27 cellular contexts compared by ENCODE assay signal in the genomic region with DNA sequence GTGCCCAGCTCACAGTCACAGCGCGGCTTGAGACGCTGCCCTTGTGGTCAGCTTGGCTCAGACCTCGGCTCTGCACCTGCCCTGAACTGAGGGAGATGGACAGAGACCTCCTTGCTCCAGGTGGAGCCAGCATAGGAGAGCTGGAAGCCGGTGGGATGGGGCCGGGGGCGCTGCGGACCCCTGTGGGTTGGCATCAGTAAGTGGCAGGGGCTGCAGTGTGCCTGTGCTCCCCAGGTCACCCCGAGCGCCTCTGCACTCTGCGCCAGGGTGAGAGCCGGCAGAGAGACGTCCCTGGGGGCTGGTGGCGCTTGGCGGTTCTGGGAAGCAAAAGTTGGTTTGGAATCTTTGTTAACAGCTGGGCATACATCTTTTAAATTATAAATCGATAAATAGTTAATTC.
DNase-seq lines count a peak whose midpoint lies in the region; ATAC-seq and TF ChIP-seq lines count a peak whose summit lies in the region.
"Had no signal": no experiment of that assay in that cellular context is flagged by ENCODE, and none has a peak within 500 bp of the region (broad histone marks: within the 10 kb centered on the region; RNA-seq: fewer than 3 reads in every experiment).

No MANE protein-coding gene starts in this region.

- no peak overlapping the region for H4K91ac ChIP-seq in neuronal stem cell (ENCODE audit: low read depth, low read length, poor library complexity)

- H4K8ac ChIP-seq in neuronal stem cell (ENCODE audit: low read depth, low read length), result no peak overlapping the region

- H3K4me1 ChIP-seq in neuronal stem cell (ENCODE audit: control insufficient read depth in 2 of 2, insufficient read depth in 1 of 2, low read depth in 1 of 2, low read length in 2 of 2) (no peaks in the 10 kb centered on the region), gastrocnemius medialis (no peaks in the 10 kb centered on the region)
- H3K4me1 ChIP-seq: A549; BE2C; BLaER1; BLaER1 treated with 17β-estradiol and CSF1 and Interleukin-3, amounts not matched to agents 10 nM and 100 nM; Caco-2 had no signal

- H2AK5ac ChIP-seq in neuronal stem cell (ENCODE audit: low read depth, low read length), result no peak overlapping the region

- H3K14ac ChIP-seq in neuronal stem cell (ENCODE audit: low read length), result peak overlapping the region; percentile 5

- no peak overlapping the region for H3K4me2 ChIP-seq in neuronal stem cell (ENCODE audit: insufficient read depth, low read length, poor library complexity, severe bottlenecking)
- H3K4me2 ChIP-seq: A549; BLaER1; BLaER1 treated with 17β-estradiol and CSF1 and Interleukin-3, amounts not matched to agents 10 nM and 100 nM had no signal

- H3K4ac ChIP-seq in neuronal stem cell (ENCODE audit: low read length), result no peak overlapping the region

- H3K23ac ChIP-seq in neuronal stem cell (ENCODE audit: low read depth, low read length, poor library complexity), result no peak overlapping the region

- no peak overlapping the region for H2BK15ac ChIP-seq in neuronal stem cell (ENCODE audit: low read length)

- H2BK120ac ChIP-seq in neuronal stem cell (ENCODE audit: low read depth, low read length), result no peak overlapping the region

- peaks cover 8% of the 10 kb centered on the region for H3K79me1 ChIP-seq in neuronal stem cell (ENCODE audit: low read depth, low read length)

- H3K36me3 ChIP-seq in neuronal stem cell (replicated peaks in 1 of 2; ENCODE audit: control insufficient read depth in 2 of 2, insufficient read depth in 2 of 2, low read length in 2 of 2) (no peaks in the 10 kb centered on the region), gastrocnemius medialis (no peaks in the 10 kb centered on the region)
- H3K36me3 ChIP-seq: BE2C; BLaER1; BLaER1 treated with 17β-estradiol and CSF1 and Interleukin-3, amounts not matched to agents 10 nM and 100 nM had no signal

- H2BK5ac ChIP-seq in neuronal stem cell (ENCODE audit: low read length), result no peak overlapping the region

- no peak for TF ChIP-seq POLR2A in gastrocnemius medialis (IDR thresholded peaks at IDR 0.05)

- peaks cover 0 to 69% (median 0%) of the 10 kb centered on the region in 3 experiments for H3K27me3 ChIP-seq in neuronal stem cell (ENCODE audit: control insufficient read depth in 3 of 3, insufficient read depth in 3 of 3, low read depth in 1 of 3, low read length in 3 of 3)
- H3K27me3 ChIP-seq in gastrocnemius medialis, result peaks cover 13 to 30% (median 20%) of the 10 kb centered on the region in 3 donors

- no peak for ATAC-seq in gastrocnemius medialis
- ATAC-seq: A549; CD8-positive, alpha-beta T cell had no signal

- H3K18ac ChIP-seq in neuronal stem cell (ENCODE audit: low read length), result peak overlapping the region; percentile 31

- DNase-seq in neuronal stem cell (ENCODE audit: low spot score) (no peak), gastrocnemius medialis (no peak)
- DNase-seq: 8988T; ACHN; AML-193; BE2C; C1 segment of cervical spinal cord; Caco-2; Calu3; CD4-positive, alpha-beta memory T cell; CD4-positive, alpha-beta T cell; CD4-positive, CD25-positive, alpha-beta regulatory T cell; CD8-positive, alpha-beta memory T cell; CD8-positive, alpha-beta T cell; COR-L47; DMS 273 treated with DMSO at 0.1 percent for 48 hours; DMS153; DMS53; DMS79; DMS79 treated with DMSO at 0.1 percent for 48 hours; DND-41; EL had no signal

- H3K4me3 ChIP-seq in neuronal stem cell (ENCODE audit: low read length in 2 of 2) (no peak overlapping the region), gastrocnemius medialis (no peak overlapping the region)
- H3K4me3 ChIP-seq: A549; BLaER1; BLaER1 treated with 17β-estradiol and CSF1 and Interleukin-3, amounts not matched to agents 10 nM and 100 nM had no signal

- in situ Hi-C loops in gastrocnemius medialis (cut with MboI; ENCODE audit: low sequenced_read_pairs in 4 of 4), result no loop called here

- H3K9ac ChIP-seq in neuronal stem cell (ENCODE audit: low read depth, low read length, poor library complexity), result no peak overlapping the region
- H3K9ac ChIP-seq: BLaER1; BLaER1 treated with 17β-estradiol and CSF1 and Interleukin-3, amounts not matched to agents 10 nM and 100 nM had no signal

- no peak overlapping the region for H2BK12ac ChIP-seq in neuronal stem cell (ENCODE audit: low read length)

- H3K27ac ChIP-seq in neuronal stem cell (replicated peaks; ENCODE audit: low read length) (no peak overlapping the region), gastrocnemius medialis (no peak overlapping the region)
- H3K27ac ChIP-seq: 22Rv1; A549; BLaER1; BLaER1 treated with 17β-estradiol and CSF1 and Interleukin-3, amounts not matched to agents 10 nM and 100 nM; C4-2B had no signal

- TF ChIP-seq CTCF in gastrocnemius medialis (IDR thresholded peaks at IDR 0.05 in 4 of 5, conservative IDR thresholded peaks at IDR 0.05 in 1 of 5), result no peak

- no peaks in the 10 kb centered on the region for H3K9me3 ChIP-seq in neuronal stem cell (replicated peaks in 1 of 2; ENCODE audit: control insufficient read depth in 2 of 2, insufficient read depth in 1 of 2, low read depth in 1 of 2, low read length in 2 of 2)
- H3K9me3 ChIP-seq in gastrocnemius medialis, result no peaks in the 10 kb centered on the region
- H3K9me3 ChIP-seq: A549; BE2C; BLaER1; BLaER1 treated with 17β-estradiol and CSF1 and Interleukin-3, amounts not matched to agents 10 nM and 100 nM; Caco-2 had no signal

- H2AFZ ChIP-seq in neuronal stem cell (ENCODE audit: low read length), result no peak overlapping the region

- WGBS in neuronal stem cell (ENCODE audit: extremely low coverage in 2 of 2, insufficient read length in 2 of 2, insufficient replicate concordance in 1 of 2), 2 donors, result no CpG with 5 or more reads among the region's 16 CpGs

- intact Hi-C loops in gastrocnemius medialis (cut with DNase I; ENCODE audit: low total_unique reads), result no loop called here
